1 cellular context compared by ENCODE assay signal in genomic region chr6:90212274-90212673, GRCh38.
TF ChIP-seq lines count a peak whose summit lies in the region.

No MANE protein-coding gene starts in this region.

TF ChIP-seq in GM23338, 12 proteins besides CTCF, POLR2A, EP300 and RAD21 (continued from another document):
- TF ChIP-seq REST (IDR thresholded peaks at IDR 0.05; ENCODE audit: unreplicated experiment) (no peak), POLR2AphosphoS5 (IDR thresholded peaks at IDR 0.05; ENCODE audit: low read depth) (no peak), NANOG (IDR thresholded peaks at IDR 0.05; ENCODE audit: borderline replicate concordance) (no peak), ZNF114 (CRISPR knock-in tag; IDR thresholded peaks at IDR 0.05) (no peak), JUNB (IDR thresholded peaks at IDR 0.05; ENCODE audit: unreplicated experiment) (no peak)
